In genomic region chr2:151827564-151828142, GRCh38 we compare ENCODE assay signal across 8 cellular contexts. TPM values are rescaled to one million over a fixed set of nuclear protein-coding genes. Genes with fewer than 3 reads are reported as not detected.
DNase-seq lines count a peak whose midpoint lies in the region; ATAC-seq and TF ChIP-seq lines count a peak whose summit lies in the region.

No MANE protein-coding gene starts in this region.

- no peaks in the 10 kb centered on the region for H3K9me3 Mint-ChIP-seq in activated CD8-positive, alpha-beta T cell treated with anti-CD3 and anti-CD28 coated beads for 36 hours

- no peaks in the 10 kb centered on the region for H3K4me1 ChIP-seq in esophagus (ENCODE audit: control insufficient read depth in 2 of 2, insufficient read depth in 2 of 2, low read length in 1 of 2)
- peaks cover 0 to 5% of the 10 kb centered on the region in 2 donors for H3K4me1 ChIP-seq in aorta (ENCODE audit: control insufficient read depth in 1 of 2, insufficient read depth in 2 of 2, low read length in 2 of 2)

- DNase-seq in Daoy (ENCODE audit: low read depth): peak; percentile 22
- DNase-seq in HT1080 (ENCODE audit: low read depth): peak; percentile 18
- peak; percentile 25 for DNase-seq in activated CD8-positive, alpha-beta T cell treated with anti-CD3 and anti-CD28 coated beads for 36 hours
- DNase-seq in myocyte (ENCODE audit: low read depth): peak; percentile 24
- DNase-seq in aorta: no peak
- DNase-seq in NCI-H524 treated with DMSO at 0.1 percent for 48 hours (lab: John Stamatoyannopoulos, UW): no peak

- H3K4me3 ChIP-seq in esophagus (ENCODE audit: low read depth in 1 of 2, low read length in 2 of 2) (peak overlapping the region; percentile 85 to 99), aorta (ENCODE audit: low read length in 2 of 2) (peak overlapping the region; percentile 85 to 87)

- ATAC-seq in GM21360 (IDR thresholded peaks at IDR 0.05; ENCODE audit: unreplicated experiment) (peak; percentile 29), aorta (ENCODE audit: low FRiP score) (no peak)
- ATAC-seq in activated CD8-positive, alpha-beta T cell treated with anti-CD3 and anti-CD28 coated beads for 36 hours: peak; percentile 33

- no peaks in the 10 kb centered on the region for H3K9me3 ChIP-seq in esophagus (ENCODE audit: control insufficient read depth in 2 of 2, insufficient read depth in 1 of 2, low read depth in 1 of 2, low read length in 1 of 2)
- no peaks in the 10 kb centered on the region for H3K9me3 ChIP-seq in aorta (ENCODE audit: control insufficient read depth, low read length)

- H3K27me3 Mint-ChIP-seq in activated CD8-positive, alpha-beta T cell treated with anti-CD3 and anti-CD28 coated beads for 36 hours: no peaks in the 10 kb centered on the region

- peaks cover 44% of the 10 kb centered on the region for H3K4me1 Mint-ChIP-seq in activated CD8-positive, alpha-beta T cell treated with anti-CD3 and anti-CD28 coated beads for 36 hours (ENCODE audit: low read depth)

- H3K36me3 Mint-ChIP-seq in activated CD8-positive, alpha-beta T cell treated with anti-CD3 and anti-CD28 coated beads for 36 hours (ENCODE audit: low read depth): peaks cover 8% of the 10 kb centered on the region

- H3K27ac Mint-ChIP-seq in activated CD8-positive, alpha-beta T cell treated with anti-CD3 and anti-CD28 coated beads for 36 hours: peak overlapping the region; percentile 89

- H3K27me3 ChIP-seq in esophagus (ENCODE audit: control insufficient read depth in 1 of 2, insufficient read depth in 2 of 2, low read length in 2 of 2) (no peaks in the 10 kb centered on the region), aorta (ENCODE audit: control insufficient read depth in 1 of 2, insufficient read depth in 2 of 2, low read length in 1 of 2) (no peaks in the 10 kb centered on the region)

- TF ChIP-seq CTCF in activated CD8-positive, alpha-beta T cell treated with anti-CD3 and anti-CD28 coated beads for 36 hours (IDR thresholded peaks at IDR 0.05): no peak

- peak overlapping the region; percentile 97 for H3K4me3 Mint-ChIP-seq in activated CD8-positive, alpha-beta T cell treated with anti-CD3 and anti-CD28 coated beads for 36 hours

- intact Hi-C loops in activated CD8-positive, alpha-beta T cell treated with anti-CD3 and anti-CD28 coated beads for 36 hours (cut with micrococcal nuclease): no loop called here
- intact Hi-C loops in aorta (cut with DNase I): loop anchor here (5.0 to 10.0 kb wide), 4 partner anchors 45 to 175 kb away; no protein-coding TSS in a partner anchor

- 0 to 1% methylated on average over 38 of the region's 38 CpGs for WGBS in esophagus, 2 donors
- WGBS in aorta, 2 donors: 0 to 1% methylated on average over 38 of the region's 38 CpGs

- CTCF ChIA-PET in activated CD8-positive, alpha-beta T cell treated with anti-CD3 and anti-CD28 coated beads for 36 hours (lab: Charles Lee): interaction anchor here (1.3 to 1.6 kb wide), 2 partner anchors 11 to 12 kb away, joined by 3 to 4 read pairs; no protein-coding TSS in a partner anchor

- POLR2A ChIA-PET in activated CD8-positive, alpha-beta T cell treated with anti-CD3 and anti-CD28 coated beads for 36 hours (lab: Charles Lee): interaction anchor here (1.0 to 1.2 kb wide), 2 partner anchors 8 to 190 kb away, joined by 3 read pairs; no protein-coding TSS in a partner anchor

- peak overlapping the region; percentile 92 for H3K27ac ChIP-seq in esophagus (ENCODE audit: low read depth in 2 of 2, low read length in 1 of 2)
- peak overlapping the region; percentile 41 to 72 for H3K27ac ChIP-seq in aorta (ENCODE audit: low read depth in 1 of 2, low read length in 2 of 2)

- H3K36me3 ChIP-seq in esophagus (ENCODE audit: control insufficient read depth in 2 of 2, insufficient read depth in 2 of 2, low read length in 1 of 2): no peaks in the 10 kb centered on the region
- no peaks in the 10 kb centered on the region for H3K36me3 ChIP-seq in aorta (ENCODE audit: control insufficient read depth in 1 of 2, insufficient read depth in 2 of 2, low read length in 1 of 2)

RNA-seq across cellular contexts. Expression of gene ARL5A, which starts 0.6 kb away (rescaled TPM):
- total RNA-seq in Daoy (2014; rRNA removed; shearing (Covaris generic)): 58.8 and 64.6 TPM in 2 replicates
- total RNA-seq in HT1080 (2014; rRNA removed; shearing (Covaris generic)): 79.3 and 94.7 TPM in 2 replicates
- 20.5 and 29.4 TPM in 2 replicates for polyA plus RNA-seq in HT1080 (2015; cell fraction: cytosol; rRNA removed)
- 13.5 and 15.2 TPM in 2 replicates for polyA plus RNA-seq in HT1080 (2015; cell fraction: nucleus; rRNA removed)
- total RNA-seq in activated CD8-positive, alpha-beta T cell treated with anti-CD3 and anti-CD28 coated beads for 36 hours: 10 to 100 TPM; 78.7 to 79.9 TPM
- polyA plus RNA-seq in esophagus: 10 to 100 TPM in 1 of 2 donors, 1 to 10 TPM in 1; 8.5 to 17.2 TPM
- 42.8 and 49.6 TPM in 2 replicates for total RNA-seq in myocyte
- polyA plus RNA-seq in myocyte (2012): 11.5 TPM
- total RNA-seq in aorta: 10 to 100 TPM; 78.9 to 95.9 TPM
- 10 to 100 TPM; 19.1 to 76.6 TPM for polyA plus RNA-seq in aorta

Comparison
In these comparisons a context has a peak if more than half of its experiments do, and no peak if none do; other contexts are left out.
1. DNase-seq: peak in Daoy (single experiment), HT1080 (single experiment), activated CD8-positive, alpha-beta T cell treated with anti-CD3 and anti-CD28 coated beads for 36 hours (single experiment) and myocyte (single experiment); none in aorta (0 of 2) and NCI-H524 treated with DMSO at 0.1 percent for 48 hours (single experiment).